8 cellular contexts compared by ENCODE assay signal in the genomic region with DNA sequence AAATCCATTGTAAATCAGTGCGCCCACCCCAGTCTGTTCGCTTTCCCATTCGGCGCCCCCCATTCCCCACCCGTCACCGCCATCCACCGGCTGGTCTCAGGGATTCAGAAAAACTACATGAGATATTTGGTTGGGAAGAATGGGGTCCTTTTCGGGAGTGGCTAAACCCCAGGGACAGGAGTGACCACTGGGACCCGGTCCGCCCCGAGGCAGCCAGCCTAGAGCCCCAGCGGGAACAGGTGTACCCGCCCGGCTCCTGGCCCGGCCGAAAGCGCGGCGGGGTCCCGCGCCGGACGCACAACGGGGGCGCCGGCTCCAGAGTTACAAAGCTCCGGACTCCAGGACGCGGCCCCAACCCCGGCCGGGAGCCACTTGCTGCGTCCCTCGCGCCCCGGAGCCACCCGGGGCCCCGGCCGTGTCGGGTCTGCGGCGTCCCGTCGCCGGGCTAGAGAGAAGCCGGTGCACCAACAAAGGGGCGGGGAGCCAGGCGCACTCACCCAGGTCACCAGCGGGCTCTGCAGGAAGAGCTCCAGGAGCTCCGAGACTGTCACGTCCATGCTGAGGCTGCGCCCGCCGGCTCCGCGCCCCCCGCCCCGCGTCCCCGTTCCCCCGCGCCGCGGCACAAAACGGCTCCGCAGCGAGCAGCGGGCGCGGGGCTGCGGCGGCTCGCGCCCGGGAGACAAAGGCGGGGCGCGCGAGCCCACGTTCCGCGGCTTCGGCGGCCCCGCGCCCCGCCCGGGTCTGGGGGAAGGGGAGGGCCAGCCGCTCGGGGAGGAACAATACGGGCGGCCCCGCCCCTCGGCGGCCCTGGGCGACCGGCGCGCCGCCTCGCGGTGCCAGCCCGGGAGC. TPM values are rescaled to one million over a fixed set of nuclear protein-coding genes. Genes with fewer than 3 reads are reported as not detected.
A peak's percentile ranks its signal among the peaks of the same experiment; 100 is the strongest.
DNase-seq lines count a peak whose midpoint lies in the region; ATAC-seq, FAIRE-seq and TF ChIP-seq lines count a peak whose summit lies in the region.

A gene with protein sequence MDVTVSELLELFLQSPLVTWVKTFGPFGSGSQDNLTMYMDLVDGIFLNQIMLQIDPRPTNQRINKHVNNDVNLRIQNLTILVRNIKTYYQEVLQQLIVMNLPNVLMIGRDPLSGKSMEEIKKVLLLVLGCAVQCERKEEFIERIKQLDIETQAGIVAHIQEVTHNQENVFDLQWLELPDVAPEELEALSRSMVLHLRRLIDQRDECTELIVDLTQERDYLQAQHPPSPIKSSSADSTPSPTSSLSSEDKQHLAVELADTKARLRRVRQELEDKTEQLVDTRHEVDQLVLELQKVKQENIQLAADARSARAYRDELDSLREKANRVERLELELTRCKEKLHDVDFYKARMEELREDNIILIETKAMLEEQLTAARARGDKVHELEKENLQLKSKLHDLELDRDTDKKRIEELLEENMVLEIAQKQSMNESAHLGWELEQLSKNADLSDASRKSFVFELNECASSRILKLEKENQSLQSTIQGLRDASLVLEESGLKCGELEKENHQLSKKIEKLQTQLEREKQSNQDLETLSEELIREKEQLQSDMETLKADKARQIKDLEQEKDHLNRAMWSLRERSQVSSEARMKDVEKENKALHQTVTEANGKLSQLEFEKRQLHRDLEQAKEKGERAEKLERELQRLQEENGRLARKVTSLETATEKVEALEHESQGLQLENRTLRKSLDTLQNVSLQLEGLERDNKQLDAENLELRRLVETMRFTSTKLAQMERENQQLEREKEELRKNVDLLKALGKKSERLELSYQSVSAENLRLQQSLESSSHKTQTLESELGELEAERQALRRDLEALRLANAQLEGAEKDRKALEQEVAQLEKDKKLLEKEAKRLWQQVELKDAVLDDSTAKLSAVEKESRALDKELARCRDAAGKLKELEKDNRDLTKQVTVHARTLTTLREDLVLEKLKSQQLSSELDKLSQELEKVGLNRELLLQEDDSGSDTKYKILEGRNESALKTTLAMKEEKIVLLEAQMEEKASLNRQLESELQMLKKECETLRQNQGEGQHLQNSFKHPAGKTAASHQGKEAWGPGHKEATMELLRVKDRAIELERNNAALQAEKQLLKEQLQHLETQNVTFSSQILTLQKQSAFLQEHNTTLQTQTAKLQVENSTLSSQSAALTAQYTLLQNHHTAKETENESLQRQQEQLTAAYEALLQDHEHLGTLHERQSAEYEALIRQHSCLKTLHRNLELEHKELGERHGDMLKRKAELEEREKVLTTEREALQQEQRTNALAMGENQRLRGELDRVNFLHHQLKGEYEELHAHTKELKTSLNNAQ (N-terminal part only) (minus strand): TSS at position 687 of the 849 bp plus-strand sequence. CDS start 130 bp downstream, at position 557.

- H3K27me3 Mint-ChIP-seq in WTC11 (ENCODE audit: low read depth), result no peaks in the 10 kb centered on the region; the same call in 1 of the 2 replicates
- H3K27me3 Mint-ChIP-seq in chondrocyte (ENCODE audit: low read depth), result peaks cover 5% of the 10 kb centered on the region

- H3K79me2 ChIP-seq in HepG2 (ENCODE audit: insufficient read depth, low read length), result peaks cover 17% of the 10 kb centered on the region

- H3K4me1 Mint-ChIP-seq in WTC11 (peaks cover 46% of the 10 kb centered on the region), chondrocyte (ENCODE audit: low read depth) (peaks cover 28% of the 10 kb centered on the region)

- CTCF ChIA-PET in WTC11 (lab: Charles Lee), result interaction anchor here (0.6 to 7.0 kb wide), 15 partner anchors 10 to 512 kb away, joined by 3 to 97 read pairs (median 5); no protein-coding TSS in a partner anchor
- CTCF ChIA-PET in HepG2 (lab: Yijun Ruan, JAX; ENCODE audit: low intra/inter-chr PET ratio, low total read pairs), result interaction anchor here (3.1 kb wide), 1 partner anchor 93 kb away, joined by 39 read pairs; no protein-coding TSS in a partner anchor

- H3K9me3 ChIP-seq in HepG2 (ENCODE audit: low read length), result no peaks in the 10 kb centered on the region

- H3K4me2 ChIP-seq in HepG2 (ENCODE audit: low read depth, low read length), result peak within 1 kb of the TSS; percentile 80

- H3K27ac ChIP-seq in HepG2 (ENCODE audit: extremely low read length, insufficient read depth, low read length), result peak within 1 kb of the TSS; percentile 62

- H3K4me3 Mint-ChIP-seq in WTC11, result peak within 1 kb of the TSS; percentile 78
- peak within 1 kb of the TSS; percentile 61 for H3K4me3 Mint-ChIP-seq in chondrocyte (ENCODE audit: unreplicated experiment)

- WGBS in HepG2 (ENCODE audit: low lambda C conversion rate), result 4% methylated on average over 14 of the region's 102 CpGs

- H3K4me3 ChIP-seq in HepG2 (replicated peaks in 1 of 3; ENCODE audit: insufficient read depth in 1 of 3, low read depth in 2 of 3, low read length in 3 of 3), result peak within 1 kb of the TSS; percentile 78 to 82 (median 81)

- H2AFZ ChIP-seq in HepG2 (ENCODE audit: low read length), result peak within 1 kb of the TSS; percentile 31

- H4K20me1 ChIP-seq in HepG2 (ENCODE audit: insufficient read depth, low read length), result no peaks in the 10 kb centered on the region; the same call in 1 of the 2 replicates

- no peak for FAIRE-seq in HepG2 (lab: Jason Lieb, UNC)

- in situ Hi-C loops in HepG2 (cut with HindIII; ENCODE audit: extremely low pct_ligation_motif_present, low pct_unique_long_range_greater_than_20kb), result no loop called here

- no peak for TF ChIP-seq EP300 in HepG2 (IDR thresholded peaks at IDR 0.05; ENCODE audit: low read depth in 2 of 2, low read length in 2 of 2)
- no peak for TF ChIP-seq EP300 in HepG2 (CRISPR knock-in tag; IDR thresholded peaks at IDR 0.05; ENCODE audit: borderline replicate concordance)

- TF ChIP-seq CTCF in WTC11 (IDR thresholded peaks at IDR 0.05) (no peak), chondrocyte (IDR thresholded peaks at IDR 0.05) (no peak), HepG2 (CRISPR knock-in tag; IDR thresholded peaks at IDR 0.05) (no peak)

- ATAC-seq in HG02840 (IDR thresholded peaks at IDR 0.05; ENCODE audit: low FRiP score, unreplicated experiment), result peak; percentile 59
- peak; percentile 41 for ATAC-seq in WTC11
- ATAC-seq in HepG2, result peak; percentile 74

- H3K36me3 Mint-ChIP-seq in WTC11 (peaks cover 5% of the 10 kb centered on the region; the same call in 1 of the 2 replicates), chondrocyte (ENCODE audit: low read depth) (no peaks in the 10 kb centered on the region)

- POLR2A ChIA-PET in WTC11 (lab: Charles Lee), result interaction anchor here (1.3 kb wide), 1 partner anchor 62 kb away, joined by 3 read pairs; no protein-coding TSS in a partner anchor
- POLR2A ChIA-PET in HepG2 (lab: Yijun Ruan, JAX), result interaction anchor here (1.1 to 1.5 kb wide), 5 partner anchors 11 to 357 kb away, joined by 3 to 4 read pairs (median 3); a partner anchor contains a TSS

- peak; percentile 8; the same call in 1 of the 2 replicates for TF ChIP-seq RAD21 in HepG2 (CRISPR knock-in tag; IDR thresholded peaks at IDR 0.05)

- intact Hi-C loops in HepG2 (cut with micrococcal nuclease; ENCODE audit: unreplicated experiment), result loop anchor here (2.0 kb wide), 1 partner anchor 57 kb away; no protein-coding TSS in a partner anchor

- peak; percentile 65 for DNase-seq in NCI-H1436 (lab: John Stamatoyannopoulos, UW)
- no peak for DNase-seq in NCI-H1436 treated with DMSO at 0.1 percent for 48 hours (lab: John Stamatoyannopoulos, UW)
- DNase-seq in NCI-H1694 (lab: John Stamatoyannopoulos, UW), result peak; percentile 60
- peak; percentile 64 for DNase-seq in WTC11 (ENCODE audit: low spot score)
- DNase-seq in chondrocyte (ENCODE audit: low spot score), result no peak
- DNase-seq in HepG2 (ENCODE audit: low spot score), result peak; percentile 54
- DNase-seq in stimulated activated CD4-positive, alpha-beta T cell treated with anti-CD3 and anti-CD28 coated beads, Interleukin-4, amount 100 ng/mL, for 1 hour, result peak; percentile 84

- 0 out of 5 replicates have a peak, but pooled peaks cover 0 to 1% of the 10 kb centered on the region in 2 experiments for H3K36me3 ChIP-seq in HepG2 (replicated peaks in 1 of 2; ENCODE audit: control insufficient read depth in 1 of 2, insufficient read depth in 2 of 2, low read length in 2 of 2)

- H3K27me3 ChIP-seq in HepG2 (ENCODE audit: control insufficient read depth in 1 of 2, insufficient read depth in 2 of 2, low read length in 2 of 2), result no peaks in the 10 kb centered on the region

- peaks cover 75% of the 10 kb centered on the region for H3K4me1 ChIP-seq in HepG2 (ENCODE audit: insufficient read depth, low read length)

- no TSS peak for BruUV-seq in HepG2 (replicated peaks; lab: Mats Ljungman, UMichigan)

- no peak for TF ChIP-seq POLR2A in HepG2 (IDR thresholded peaks at IDR 0.05; ENCODE audit: insufficient read depth in 1 of 2, low read depth in 2 of 2, low read length in 2 of 2)

- peak within 1 kb of the TSS; percentile 70 for H3K9ac ChIP-seq in HepG2 (ENCODE audit: insufficient read depth, low read depth, low read length)

- no peak within 1 kb of the TSS; the same call in 1 of the 2 replicates for H3K27ac Mint-ChIP-seq in WTC11
- peak within 1 kb of the TSS; percentile 53 for H3K27ac Mint-ChIP-seq in chondrocyte (ENCODE audit: unreplicated experiment)

- no peaks in the 10 kb centered on the region for H3K9me3 Mint-ChIP-seq in WTC11
- H3K9me3 Mint-ChIP-seq in chondrocyte (ENCODE audit: low read depth), result no peaks in the 10 kb centered on the region

RNA-seq across cellular contexts. Expression of the gene that starts here (rescaled TPM):
- 46.4 to 64.8 TPM (median 46.6 TPM) in 3 replicates for total RNA-seq in WTC11 (2021)
- 1.1 to 3.6 TPM (median 2.3 TPM) in 3 replicates for total RNA-seq in chondrocyte
- 10.4 and 11.7 TPM in 2 replicates for total RNA-seq in HepG2 (2016; rRNA removed; fragmentation: Illumina TruSeq; extraction: Trizol)
- 7.1 and 8.3 TPM in 2 replicates for total RNA-seq in HepG2 (2016; cell fraction: cytosol; rRNA removed; fragmentation: Illumina TruSeq; extraction: Trizol; ENCODE audit: low read depth)
- 7.7 and 11.4 TPM in 2 replicates for total RNA-seq in HepG2 (2016; cell fraction: insoluble cytoplasmic fraction; rRNA removed; fragmentation: Illumina TruSeq; extraction: Trizol)
- total RNA-seq in HepG2 (2016; cell fraction: membrane; rRNA removed; fragmentation: Illumina TruSeq; extraction: Trizol), result 8.7 and 9.6 TPM in 2 replicates
- 17.4 and 18.0 TPM in 2 replicates for total RNA-seq in HepG2 (2016; cell fraction: nucleus; rRNA removed; fragmentation: Illumina TruSeq; extraction: Trizol)
- polyA plus RNA-seq in HepG2 (2011; rRNA removed), result 3.6 and 4.3 TPM in 2 replicates
- 2.3 and 3.2 TPM in 2 replicates for polyA plus RNA-seq in HepG2 (2011; cell fraction: cytosol; rRNA removed)
- polyA plus RNA-seq in HepG2 (2011; cell fraction: nucleus; rRNA removed), result 11.4 and 12.1 TPM in 2 replicates
- polyA plus RNA-seq in HepG2 (2012), result 3.7 and 5.3 TPM in 2 replicates
- polyA plus RNA-seq in HepG2 (2016; cell fraction: cytosol; fragmentation: Illumina TruSeq; extraction: Trizol; ENCODE audit: low read depth), result 5.2 and 5.3 TPM in 2 replicates
- polyA plus RNA-seq in HepG2 (2016; cell fraction: insoluble cytoplasmic fraction; fragmentation: Illumina TruSeq; extraction: Trizol; ENCODE audit: low read depth), result 8.0 and 9.8 TPM in 2 replicates
- polyA plus RNA-seq in HepG2 (2016; cell fraction: membrane; fragmentation: Illumina TruSeq; extraction: Trizol; ENCODE audit: low read depth), result 5.3 and 5.8 TPM in 2 replicates
- polyA plus RNA-seq in HepG2 (2016; cell fraction: nucleus; fragmentation: Illumina TruSeq; extraction: Trizol; ENCODE audit: insufficient read depth, low read depth), result 18.1 and 18.5 TPM in 2 replicates
- 12.3 and 15.2 TPM in 2 replicates for polyA minus RNA-seq in HepG2 (2011; rRNA and poly(A)+ RNA removed; ENCODE audit: low replicate concordance)
- 4.3 and 4.5 TPM in 2 replicates for polyA minus RNA-seq in HepG2 (2011; cell fraction: cytosol; rRNA and poly(A)+ RNA removed)
- 14.3 and 24.1 TPM in 2 replicates for polyA minus RNA-seq in HepG2 (2011; cell fraction: nucleus; rRNA and poly(A)+ RNA removed)

Comparison
In these comparisons a context has a peak if more than half of its experiments do, and no peak if none do; other contexts are left out.
1. DNase-seq: peak in NCI-H1436 (single experiment), NCI-H1694 (single experiment), WTC11 (single experiment), HepG2 (single experiment) and stimulated activated CD4-positive, alpha-beta T cell treated with anti-CD3 and anti-CD28 coated beads, Interleukin-4, amount 100 ng/mL, for 1 hour (single experiment); none in NCI-H1436 treated with DMSO at 0.1 percent for 48 hours (single experiment) and chondrocyte (single experiment).
2. Peak in every context shown above with its lines, with median percentiles within 50 percentile points of each other: ATAC-seq.